1 cellular context compared by ENCODE assay signal in the genomic region with DNA sequence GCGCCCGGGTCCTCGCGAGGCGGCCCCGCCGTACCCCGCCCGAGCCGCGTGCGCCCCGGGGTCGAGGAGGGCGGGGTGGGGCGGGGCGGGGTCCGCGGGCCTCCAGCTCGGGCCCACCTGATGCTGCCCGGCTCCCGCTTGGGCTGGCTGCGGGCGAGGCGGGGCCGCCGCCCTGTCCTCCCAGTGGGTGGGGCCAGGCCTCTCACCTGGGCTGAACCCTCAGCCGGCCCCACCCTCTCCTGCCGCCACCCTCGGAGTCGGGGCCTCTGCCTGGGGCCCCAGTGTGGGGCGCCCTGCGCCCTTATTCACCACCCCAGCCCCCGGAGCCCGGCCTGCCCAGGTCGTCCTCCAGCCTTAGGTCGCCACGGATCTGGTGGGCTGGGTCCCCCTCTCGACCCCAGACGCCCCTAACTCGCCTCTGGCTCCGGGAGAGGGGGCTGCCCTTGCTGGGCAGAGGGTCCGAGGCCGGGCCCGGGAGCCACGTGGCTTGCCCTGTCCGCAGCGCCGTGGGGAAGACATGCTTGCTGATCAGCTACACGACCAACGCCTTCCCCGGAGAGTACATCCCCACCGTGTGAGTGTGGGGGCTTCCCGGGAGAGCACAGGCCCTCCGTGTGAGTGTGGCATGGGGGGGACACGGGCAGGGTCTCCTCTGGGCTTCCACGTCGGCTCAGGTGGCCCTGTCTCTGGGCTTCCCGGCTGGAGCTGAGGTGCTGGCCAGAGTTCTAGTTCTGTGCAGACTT.
A peak's percentile ranks its signal among the peaks of the same experiment; 100 is the strongest.
TF ChIP-seq lines count a peak whose summit lies in the region.

No MANE protein-coding gene starts in this region.

TF ChIP-seq in K562, 482 proteins besides CTCF, POLR2A, EP300 and RAD21 (continued from another document and continues in another):
- TF ChIP-seq LEF1 (IDR thresholded peaks at IDR 0.05) (no peak), ZNF184 (CRISPR knock-in tag; IDR thresholded peaks at IDR 0.05) (no peak), TAF9B (IDR thresholded peaks at IDR 0.05; ENCODE audit: partially characterized antibody) (no peak), SMARCE1 (IDR thresholded peaks at IDR 0.05) (no peak), HDAC3 (IDR thresholded peaks at IDR 0.05; ENCODE audit: borderline replicate concordance, partially characterized antibody) (no peak), RBM25 (IDR thresholded peaks at IDR 0.05; ENCODE audit: low read depth, low read length, severe bottlenecking) (no peak), ZNF764 (CRISPR knock-in tag; IDR thresholded peaks at IDR 0.05; ENCODE audit: low read depth) (no peak), FOXK1 (CRISPR knock-in tag; IDR thresholded peaks at IDR 0.05; ENCODE audit: borderline replicate concordance) (0 out of 2 replicates have a peak, but pooled peaks have one; percentile 44), TRIM25 (IDR thresholded peaks at IDR 0.05; ENCODE audit: borderline replicate concordance) (no peak), NFXL1 (CRISPR knock-in tag; IDR thresholded peaks at IDR 0.05) (no peak), POLR2AphosphoS5 (IDR thresholded peaks at IDR 0.05; ENCODE audit: control insufficient read depth, insufficient read depth, low read depth, low read length) (peak; percentile 26; the same call in 1 of the 2 replicates), HDAC2 (IDR thresholded peaks at IDR 0.05) (0 out of 2 replicates have a peak, but pooled peaks have one; percentile 50), ZNF146 (CRISPR knock-in tag; IDR thresholded peaks at IDR 0.05; ENCODE audit: unreplicated experiment) (no peak), MBD2 (IDR thresholded peaks at IDR 0.05; ENCODE audit: borderline replicate concordance, low read depth) (no peak), ZNF778 (CRISPR knock-in tag; IDR thresholded peaks at IDR 0.05) (no peak), DEAF1 (CRISPR knock-in tag; IDR thresholded peaks at IDR 0.05) (no peak), GABPB1 (CRISPR knock-in tag; IDR thresholded peaks at IDR 0.05) (0 out of 2 replicates have a peak, but pooled peaks have one; percentile 32), ZNF445 (CRISPR knock-in tag; IDR thresholded peaks at IDR 0.05; ENCODE audit: low read depth) (no peak), NONO (IDR thresholded peaks at IDR 0.05; ENCODE audit: low read depth in 2 of 2, low read length in 1 of 2) (peak in 1 of 2 experiments; percentile 71; a peak in 1 of 4 replicates), KDM2B (CRISPR knock-in tag; IDR thresholded peaks at IDR 0.05) (no peak), ILK (tag; IDR thresholded peaks at IDR 0.05; ENCODE audit: borderline replicate concordance, low read depth) (no peak), EP400 (IDR thresholded peaks at IDR 0.05) (peak; percentile 93), MIER1 (IDR thresholded peaks at IDR 0.05; ENCODE audit: low read depth) (0 out of 2 replicates have a peak, but pooled peaks have one; percentile 36), ZNF143 (CRISPR knock-in tag; IDR thresholded peaks at IDR 0.05) (no peak), VEZF1 (CRISPR knock-in tag; IDR thresholded peaks at IDR 0.05) (peak; percentile 44), BRCA1 (IDR thresholded peaks at IDR 0.05) (no peak), BRCA1 (CRISPR knock-in tag; IDR thresholded peaks at IDR 0.05) (no peak), NR3C1 (CRISPR knock-in tag; IDR thresholded peaks at IDR 0.05) (no peak), SFPQ (IDR thresholded peaks at IDR 0.05; ENCODE audit: low read depth, low read length) (no peak), CC2D1A (IDR thresholded peaks at IDR 0.05) (no peak), TOE1 (IDR thresholded peaks at IDR 0.05; ENCODE audit: borderline replicate concordance) (peak; percentile 40; the same call in 1 of the 2 replicates), TOE1 (CRISPR knock-in tag; IDR thresholded peaks at IDR 0.05; ENCODE audit: borderline replicate concordance, low read depth) (no peak), KDM5B (IDR thresholded peaks at IDR 0.05; ENCODE audit: insufficient replicate concordance, low read depth, low read length) (peak; percentile 52)
- TF ChIP-seq, protein P1, sequence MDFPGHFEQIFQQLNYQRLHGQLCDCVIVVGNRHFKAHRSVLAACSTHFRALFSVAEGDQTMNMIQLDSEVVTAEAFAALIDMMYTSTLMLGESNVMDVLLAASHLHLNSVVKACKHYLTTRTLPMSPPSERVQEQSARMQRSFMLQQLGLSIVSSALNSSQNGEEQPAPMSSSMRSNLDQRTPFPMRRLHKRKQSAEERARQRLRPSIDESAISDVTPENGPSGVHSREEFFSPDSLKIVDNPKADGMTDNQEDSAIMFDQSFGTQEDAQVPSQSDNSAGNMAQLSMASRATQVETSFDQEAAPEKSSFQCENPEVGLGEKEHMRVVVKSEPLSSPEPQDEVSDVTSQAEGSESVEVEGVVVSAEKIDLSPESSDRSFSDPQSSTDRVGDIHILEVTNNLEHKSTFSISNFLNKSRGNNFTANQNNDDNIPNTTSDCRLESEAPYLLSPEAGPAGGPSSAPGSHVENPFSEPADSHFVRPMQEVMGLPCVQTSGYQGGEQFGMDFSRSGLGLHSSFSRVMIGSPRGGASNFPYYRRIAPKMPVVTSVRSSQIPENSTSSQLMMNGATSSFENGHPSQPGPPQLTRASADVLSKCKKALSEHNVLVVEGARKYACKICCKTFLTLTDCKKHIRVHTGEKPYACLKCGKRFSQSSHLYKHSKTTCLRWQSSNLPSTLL (IDR thresholded peaks at IDR 0.05): no peak
- TF ChIP-seq, protein P2, sequence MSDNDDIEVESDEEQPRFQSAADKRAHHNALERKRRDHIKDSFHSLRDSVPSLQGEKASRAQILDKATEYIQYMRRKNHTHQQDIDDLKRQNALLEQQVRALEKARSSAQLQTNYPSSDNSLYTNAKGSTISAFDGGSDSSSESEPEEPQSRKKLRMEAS (CRISPR knock-in tag; IDR thresholded peaks at IDR 0.05): peak; percentile 89
- TF ChIP-seq, protein P3, sequence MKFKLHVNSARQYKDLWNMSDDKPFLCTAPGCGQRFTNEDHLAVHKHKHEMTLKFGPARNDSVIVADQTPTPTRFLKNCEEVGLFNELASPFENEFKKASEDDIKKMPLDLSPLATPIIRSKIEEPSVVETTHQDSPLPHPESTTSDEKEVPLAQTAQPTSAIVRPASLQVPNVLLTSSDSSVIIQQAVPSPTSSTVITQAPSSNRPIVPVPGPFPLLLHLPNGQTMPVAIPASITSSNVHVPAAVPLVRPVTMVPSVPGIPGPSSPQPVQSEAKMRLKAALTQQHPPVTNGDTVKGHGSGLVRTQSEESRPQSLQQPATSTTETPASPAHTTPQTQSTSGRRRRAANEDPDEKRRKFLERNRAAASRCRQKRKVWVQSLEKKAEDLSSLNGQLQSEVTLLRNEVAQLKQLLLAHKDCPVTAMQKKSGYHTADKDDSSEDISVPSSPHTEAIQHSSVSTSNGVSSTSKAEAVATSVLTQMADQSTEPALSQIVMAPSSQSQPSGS (CRISPR knock-in tag; IDR thresholded peaks at IDR 0.05): no peak
- TF ChIP-seq, protein P4, sequence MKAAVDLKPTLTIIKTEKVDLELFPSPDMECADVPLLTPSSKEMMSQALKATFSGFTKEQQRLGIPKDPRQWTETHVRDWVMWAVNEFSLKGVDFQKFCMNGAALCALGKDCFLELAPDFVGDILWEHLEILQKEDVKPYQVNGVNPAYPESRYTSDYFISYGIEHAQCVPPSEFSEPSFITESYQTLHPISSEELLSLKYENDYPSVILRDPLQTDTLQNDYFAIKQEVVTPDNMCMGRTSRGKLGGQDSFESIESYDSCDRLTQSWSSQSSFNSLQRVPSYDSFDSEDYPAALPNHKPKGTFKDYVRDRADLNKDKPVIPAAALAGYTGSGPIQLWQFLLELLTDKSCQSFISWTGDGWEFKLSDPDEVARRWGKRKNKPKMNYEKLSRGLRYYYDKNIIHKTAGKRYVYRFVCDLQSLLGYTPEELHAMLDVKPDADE (conservative IDR thresholded peaks at IDR 0.05; ENCODE audit: control insufficient read depth, low read depth, low read length): peak; percentile 23; the same call in 1 of the 2 replicates
